22 cellular contexts compared by ENCODE assay signal in genomic region chr17:65477600-65477999, GRCh38.
DNase-seq lines count a peak whose midpoint lies in the region; ATAC-seq, FAIRE-seq and TF ChIP-seq lines count a peak whose summit lies in the region.
"Had no signal": no experiment of that assay in that cellular context is flagged by ENCODE, and none has a peak within 500 bp of the region (broad histone marks: within the 10 kb centered on the region; RNA-seq: fewer than 3 reads in every experiment).

No MANE protein-coding gene starts in this region.

- in situ Hi-C loops in GM13976 (cut with MboI; ENCODE audit: low sequenced_read_pairs, unreplicated experiment): no loop called here

- H3K9me3 ChIP-seq in A549: no peaks in the 10 kb centered on the region; the same call in 2 of the 3 replicates

- H3K4me3 ChIP-seq in A549 (no peak overlapping the region), bronchial epithelial cell (ENCODE audit: low read depth, low read length) (no peak overlapping the region)
- H3K4me3 ChIP-seq: BLaER1 treated with 17β-estradiol and CSF1 and Interleukin-3, amounts not matched to agents 10 nM and 100 nM had no signal

- H3K36me3 ChIP-seq in bronchial epithelial cell (ENCODE audit: control insufficient read depth, insufficient read depth, low read length): no peaks in the 10 kb centered on the region
- H3K36me3 ChIP-seq: BLaER1 treated with 17β-estradiol and CSF1 and Interleukin-3, amounts not matched to agents 10 nM and 100 nM had no signal

- no peak overlapping the region for H3K27ac ChIP-seq in A549
- H3K27ac ChIP-seq: BLaER1 treated with 17β-estradiol and CSF1 and Interleukin-3, amounts not matched to agents 10 nM and 100 nM; C4-2B had no signal

- FAIRE-seq in A549 (lab: Jason Lieb, UNC) (peak; percentile 96), GM12891 (lab: Jason Lieb, UNC) (peak; percentile 48), HTR-8/SVneo (lab: Jason Lieb, UNC) (peak; percentile 98), bronchial epithelial cell (lab: Jason Lieb, UNC) (peak; percentile 40)
- FAIRE-seq: A204.1, D721Med, G401.6, GM12892, GM19239 had no signal

- POLR2A ChIA-PET in A549 (lab: Yijun Ruan, JAX): no interaction called here

- CTCF ChIA-PET in A549 (lab: Yijun Ruan, JAX): no interaction called here

- H3K4me2 ChIP-seq in A549: no peak overlapping the region
- H3K4me2 ChIP-seq: BLaER1 treated with 17β-estradiol and CSF1 and Interleukin-3, amounts not matched to agents 10 nM and 100 nM had no signal

- no peak for ATAC-seq in A549
- ATAC-seq: CD8-positive, alpha-beta T cell had no signal

- WGBS in A549 (ENCODE audit: missing lambda C conversion rate): 32% methylated on average over 3 of the region's 3 CpGs

- no peak for TF ChIP-seq CTCF in A549 (IDR thresholded peaks at IDR 0.05)
- TF ChIP-seq CTCF in bronchial epithelial cell (IDR thresholded peaks at IDR 0.05; ENCODE audit: insufficient read depth, low read length, severe bottlenecking): no peak
- no peak for TF ChIP-seq CTCF in GM13976 (IDR thresholded peaks at IDR 0.05; ENCODE audit: borderline replicate concordance, control extremely low read depth, extremely low read depth, insufficient read depth, missing control alignments)

- TF ChIP-seq POLR2A in A549 (IDR thresholded peaks at IDR 0.05; ENCODE audit: low read length): no peak
- no peak for TF ChIP-seq POLR2A in GM12891 (IDR thresholded peaks at IDR 0.05; ENCODE audit: low read depth, low read length)

- TF ChIP-seq RAD21 in A549 (conservative IDR thresholded peaks at IDR 0.05 in 1 of 2, IDR thresholded peaks at IDR 0.05 in 1 of 2): no peak

- no peaks in the 10 kb centered on the region for H3K27me3 ChIP-seq in bronchial epithelial cell (ENCODE audit: control insufficient read depth, insufficient read depth, low read length)
- H3K27me3 ChIP-seq: BLaER1 treated with 17β-estradiol and CSF1 and Interleukin-3, amounts not matched to agents 10 nM and 100 nM had no signal

- no peak for TF ChIP-seq EP300 in A549 (IDR thresholded peaks at IDR 0.05)

- H3K4me1 ChIP-seq in A549: no peaks in the 10 kb centered on the region
- H3K4me1 ChIP-seq: BLaER1 treated with 17β-estradiol and CSF1 and Interleukin-3, amounts not matched to agents 10 nM and 100 nM; Caco-2 had no signal

- no peak for DNase-seq in A549 (ENCODE audit: low read depth in 1 of 2, low spot score in 1 of 2)
- no peak for DNase-seq in GM12891 (ENCODE audit: insufficient read length, low spot score)
- no peak for DNase-seq in HTR-8/SVneo (ENCODE audit: insufficient read length, low spot score)
- DNase-seq in bronchial epithelial cell (ENCODE audit: low read depth): no peak
- no peak for DNase-seq in effector CD8-positive, alpha-beta T cell (lab: John Stamatoyannopoulos, UW)
- no peak for DNase-seq in NOMO-1 treated with DMSO at 0.1 percent for 48 hours (lab: John Stamatoyannopoulos, UW; ENCODE audit: unreplicated experiment)
- no peak for DNase-seq in GM13976 (ENCODE audit: low spot score)
- DNase-seq: 8988T; AML-193; Caco-2; Calu3; CD4-positive, alpha-beta T cell; CD8-positive, alpha-beta T cell; DMS79 treated with DMSO at 0.1 percent for 48 hours; GF-D8 had no signal

TF ChIP-seq in A549, 52 proteins besides CTCF, POLR2A, EP300 and RAD21 (continues in another document):
- TF ChIP-seq MAZ (IDR thresholded peaks at IDR 0.05; ENCODE audit: borderline replicate concordance, low read depth, low read length) (no peak), ZC3H11A (IDR thresholded peaks at IDR 0.05) (no peak), HOXA7 (CRISPR knock-in tag; IDR thresholded peaks at IDR 0.05) (no peak), TFCP2L1 (CRISPR knock-in tag; IDR thresholded peaks at IDR 0.05) (no peak), USF2 (IDR thresholded peaks at IDR 0.05) (no peak), HOXB13 (CRISPR knock-in tag; IDR thresholded peaks at IDR 0.05; ENCODE audit: low read depth) (no peak), NR3C1 (IDR thresholded peaks at IDR 0.05) (no peak), POLR2AphosphoS2 (conservative IDR thresholded peaks at IDR 0.05; ENCODE audit: low read length) (no peak), FOXS1 (CRISPR knock-in tag; IDR thresholded peaks at IDR 0.05) (no peak), ATOH8 (CRISPR knock-in tag; IDR thresholded peaks at IDR 0.05; ENCODE audit: low read depth) (no peak), KDM1A (IDR thresholded peaks at IDR 0.05; ENCODE audit: low read depth) (no peak), RCOR1 (IDR thresholded peaks at IDR 0.05; ENCODE audit: low read depth, low read length) (no peak), NPAS2 (CRISPR knock-in tag; IDR thresholded peaks at IDR 0.05; ENCODE audit: borderline replicate concordance) (no peak), NFE2L2 (conservative IDR thresholded peaks at IDR 0.05; ENCODE audit: low read length) (no peak)

TF ChIP-seq in GM12891, 5 proteins besides CTCF, POLR2A, EP300 and RAD21:
- TF ChIP-seq POU2F2 (IDR thresholded peaks at IDR 0.05; ENCODE audit: low read depth, low read length) (no peak), SPI1 (IDR thresholded peaks at IDR 0.05; ENCODE audit: low read depth, low read length) (no peak), PAX5 (IDR thresholded peaks at IDR 0.05; ENCODE audit: insufficient read depth, low read length, severe bottlenecking) (no peak), POLR2AphosphoS5 (IDR thresholded peaks at IDR 0.05; ENCODE audit: low read depth, low read length) (no peak), TAF1 (IDR thresholded peaks at IDR 0.05; ENCODE audit: low read depth, low read length) (no peak)
